11 cellular contexts compared by ENCODE assay signal in genomic region chr18:36295880-36296301, GRCh38. TPM values are rescaled to one million over a fixed set of nuclear protein-coding genes. Genes with fewer than 3 reads are reported as not detected.
DNase-seq lines count a peak whose midpoint lies in the region; ATAC-seq and TF ChIP-seq lines count a peak whose summit lies in the region.
"Had no signal": no experiment of that assay in that cellular context is flagged by ENCODE, and none has a peak within 500 bp of the region (broad histone marks: within the 10 kb centered on the region; RNA-seq: fewer than 3 reads in every experiment).

No MANE protein-coding gene starts in this region.

- H3K4me3 ChIP-seq in ascending aorta = peak overlapping the region; percentile 91 to 99
- peak overlapping the region; percentile 18; the same call in 1 of the 2 replicates for H3K4me3 ChIP-seq in iPS DF 6.9 (ENCODE audit: low read length)
- H3K4me3 ChIP-seq in testis = peak overlapping the region; percentile 63 to 77

- H3K9me3 ChIP-seq in ascending aorta (no peaks in the 10 kb centered on the region), iPS DF 6.9 (ENCODE audit: control insufficient read depth, insufficient read depth, low read length) (no peaks in the 10 kb centered on the region), testis (no peaks in the 10 kb centered on the region)

- DNase-seq in NCI-H1092 treated with DMSO at 0.1 percent for 48 hours (lab: John Stamatoyannopoulos, UW) = peak; percentile 8
- no peak for DNase-seq in NCI-H1092 (lab: John Stamatoyannopoulos, UW)
- DNase-seq in ascending aorta (ENCODE audit: low spot score in 2 of 2) = no peak
- DNase-seq in iPS DF 6.9 (ENCODE audit: low read depth, low spot score) = no peak
- no peak for DNase-seq in testis
- no peak for DNase-seq in activated T-cell treated with anti-CD3 and anti-CD28 coated beads, Interleukin-2, amount 50 U/mL, for 48 hours
- DNase-seq in activated CD8-positive, alpha-beta memory T cell treated with anti-CD3 and anti-CD28 coated beads, Interleukin-2, amount 50 U/mL, for 4 hours = no peak
- DNase-seq: activated CD4-positive, alpha-beta memory T cell treated with anti-CD3 and anti-CD28 coated beads, Interleukin-2, amount 10 ng/mL, durations not matched to agents 7 days and 5 days; natural killer cell had no signal

- no peak for ATAC-seq in HG03354 (IDR thresholded peaks at IDR 0.05; ENCODE audit: poor library complexity, severe bottlenecking, unreplicated experiment)

- intact Hi-C loops in ascending aorta (cut with DNase I) (loop anchor here (1.0 to 10.0 kb wide), 8 partner anchors 51 to 511 kb away; no protein-coding TSS in a partner anchor), testis (cut with DNase I; ENCODE audit: low total_unique reads) (no loop called here)

- peaks cover 2 to 5% of the 10 kb centered on the region in 2 donors for H3K4me1 ChIP-seq in ascending aorta
- no peaks in the 10 kb centered on the region for H3K4me1 ChIP-seq in iPS DF 6.9 (ENCODE audit: control insufficient read depth, insufficient read depth, low read length)
- peaks cover 4% of the 10 kb centered on the region for H3K4me1 ChIP-seq in testis

- TF ChIP-seq CTCF in ascending aorta (IDR thresholded peaks at IDR 0.05) (no peak), testis (IDR thresholded peaks at IDR 0.05) (no peak)

- H3K27me3 ChIP-seq in ascending aorta (no peaks in the 10 kb centered on the region), iPS DF 6.9 (ENCODE audit: control insufficient read depth, insufficient read depth, low read length) (peaks cover 26% of the 10 kb centered on the region; the same call in 1 of the 2 replicates), testis (no peaks in the 10 kb centered on the region)

- no peak for TF ChIP-seq POLR2A in testis (IDR thresholded peaks at IDR 0.05)

- H3K36me3 ChIP-seq in ascending aorta (no peaks in the 10 kb centered on the region), iPS DF 6.9 (ENCODE audit: control insufficient read depth, insufficient read depth, low read length) (no peaks in the 10 kb centered on the region), testis (ENCODE audit: low read depth, missing control alignments) (no peaks in the 10 kb centered on the region)

- no CpG with 5 or more reads among the region's 21 CpGs for WGBS in iPS DF 6.9 (ENCODE audit: insufficient coverage, insufficient read length)
- WGBS in testis, 2 donors = 28 to 46% methylated on average over 12 to 21 of the region's 21 CpGs

- H3K27ac ChIP-seq in ascending aorta (peak overlapping the region; percentile 77 to 84), iPS DF 6.9 (ENCODE audit: low read length) (no peak overlapping the region), testis (no peak overlapping the region)

RNA-seq across cellular contexts. Expression of gene FHOD3, which starts 1.6 kb away (rescaled TPM):
- total RNA-seq in ascending aorta = 12.7 TPM
- total RNA-seq in testis = 10 to 100 TPM; 37.3 to 46.8 TPM
- polyA plus RNA-seq in testis (ENCODE audit: insufficient read depth, low read depth, low replicate concordance) = 6.5 TPM
- total RNA-seq: activated CD4-positive, alpha-beta memory T cell treated with anti-CD3 and anti-CD28 coated beads, Interleukin-2, amount 10 ng/mL, durations not matched to agents 7 days and 5 days; activated naive CD4-positive, alpha-beta T cell treated with anti-CD3 and anti-CD28 coated beads for 36 hours; natural killer cell had no signal

Comparison
In these comparisons a context has a peak if more than half of its experiments do, and no peak if none do; other contexts are left out.
1. H3K27ac ChIP-seq: peak in ascending aorta (2 of 2); none in iPS DF 6.9 (single experiment) and testis (0 of 2).
2. H3K4me3 ChIP-seq: peak in every context shown above with its lines; median percentile 95 in ascending aorta; 70 in testis; 18 in iPS DF 6.9.